30 cellular contexts compared by ENCODE assay signal in genomic region chr2:8190279-8190678, GRCh38.
"Had no signal": no experiment of that assay in that cellular context is flagged by ENCODE, and none has a peak within 500 bp of the region (broad histone marks: within the 10 kb centered on the region; RNA-seq: fewer than 3 reads in every experiment).

No MANE protein-coding gene starts in this region.

- H3K9ac ChIP-seq: neural progenitor cell had no signal

- H3K9me3 Mint-ChIP-seq: natural killer cell; stimulated activated effector memory CD8-positive, alpha-beta T cell treated with anti-CD3 and anti-CD28 coated beads, Interleukin-12 subunit alpha, Interleukin-12 subunit beta, amount 100 ng/mL, for 72 hours; stimulated activated naive CD8-positive, alpha-beta T cell treated with anti-CD3 and anti-CD28 coated beads, Interleukin-15, Interleukin-2, amounts not matched to agents 100 ng/mL and 50 ng/mL, for 24 hours had no signal

- H3K4me2 ChIP-seq: hepatocyte, neural progenitor cell had no signal

- H3K4me3 Mint-ChIP-seq: mesothelial cell of epicardium; naive B cell; natural killer cell; nephron progenitor cell; neural progenitor cell; stimulated activated effector memory CD8-positive, alpha-beta T cell treated with anti-CD3 and anti-CD28 coated beads, Interleukin-12 subunit alpha, Interleukin-12 subunit beta, amount 100 ng/mL, for 72 hours; stimulated activated naive CD8-positive, alpha-beta T cell treated with anti-CD3 and anti-CD28 coated beads, Interleukin-15, Interleukin-2, amounts not matched to agents 100 ng/mL and 50 ng/mL, for 24 hours had no signal

- ATAC-seq: natural killer cell; right cardiac atrium; stimulated activated effector memory CD8-positive, alpha-beta T cell treated with anti-CD3 and anti-CD28 coated beads, Interleukin-12 subunit alpha, Interleukin-12 subunit beta, amount 100 ng/mL, for 72 hours; upper lobe of right lung had no signal

- DNase-seq: islet precursor cell; left ventricle myocardium inferior; mesendoderm; naive B cell; natural killer cell; nephron progenitor cell; occipital lobe; ovary; posterior cingulate gyrus; retina; right cardiac atrium; sigmoid colon; small intestine; spleen; stimulated activated CD4-positive, alpha-beta T cell treated with anti-CD3 and anti-CD28 coated beads, Interleukin-4, amount 100 ng/mL, for 24 hours; stimulated activated naive CD4-positive, alpha-beta T cell; tibial artery; trophoblast cell; upper lobe of right lung had no signal

- H3K9me3 ChIP-seq: neutrophil, ovary, prostate gland, sigmoid colon, suprapubic skin, thoracic aorta, tibial artery, upper lobe of right lung had no signal

- H3K36me3 Mint-ChIP-seq: naive B cell; natural killer cell; neural progenitor cell; stimulated activated effector memory CD8-positive, alpha-beta T cell treated with anti-CD3 and anti-CD28 coated beads, Interleukin-12 subunit alpha, Interleukin-12 subunit beta, amount 100 ng/mL, for 72 hours had no signal

- H3K4me1 Mint-ChIP-seq: stimulated activated effector memory CD8-positive, alpha-beta T cell treated with anti-CD3 and anti-CD28 coated beads, Interleukin-12 subunit alpha, Interleukin-12 subunit beta, amount 100 ng/mL, for 72 hours had no signal

- H3K27me3 Mint-ChIP-seq: stimulated activated naive CD8-positive, alpha-beta T cell treated with anti-CD3 and anti-CD28 coated beads, Interleukin-15, Interleukin-2, amounts not matched to agents 100 ng/mL and 50 ng/mL, for 24 hours had no signal

- H3K4me1 ChIP-seq: left ventricle myocardium inferior, prostate gland, suprapubic skin had no signal

- H3K27ac ChIP-seq: hepatocyte, left ventricle myocardium inferior, neural progenitor cell, neutrophil, ovary, prostate gland, spleen, suprapubic skin, thoracic aorta, tibial artery, upper lobe of right lung had no signal

- H3K27ac Mint-ChIP-seq: mesothelial cell of epicardium; naive B cell; natural killer cell; nephron progenitor cell; neural progenitor cell; stimulated activated effector memory CD8-positive, alpha-beta T cell treated with anti-CD3 and anti-CD28 coated beads, Interleukin-12 subunit alpha, Interleukin-12 subunit beta, amount 100 ng/mL, for 72 hours; stimulated activated naive CD8-positive, alpha-beta T cell treated with anti-CD3 and anti-CD28 coated beads, Interleukin-15, Interleukin-2, amounts not matched to agents 100 ng/mL and 50 ng/mL, for 24 hours had no signal

- H2AFZ ChIP-seq: hepatocyte, neural progenitor cell had no signal

- H3K4me3 ChIP-seq: hepatocyte, left ventricle myocardium inferior, lung, neural progenitor cell, ovary, prostate gland, sigmoid colon, spleen, suprapubic skin, thoracic aorta, tibial artery, upper lobe of right lung had no signal

- H3K79me2 ChIP-seq: hepatocyte had no signal

- H3K36me3 ChIP-seq: left ventricle myocardium inferior, neutrophil, ovary, prostate gland, sigmoid colon, spleen, suprapubic skin, thoracic aorta, tibial artery, upper lobe of right lung had no signal

- H3K27me3 ChIP-seq: hepatocyte, neural progenitor cell, neutrophil, ovary, sigmoid colon, spleen, suprapubic skin, tibial artery, upper lobe of right lung had no signal

- FAIRE-seq: small intestine, urothelium cell line had no signal
